In genomic region chr10:102140218-102140617, GRCh38 we compare ENCODE assay signal across 23 cellular contexts. TPM values are rescaled to one million over a fixed set of nuclear protein-coding genes. Genes with fewer than 3 reads are reported as not detected.
A peak's percentile ranks its signal among the peaks of the same experiment; 100 is the strongest.
DNase-seq lines count a peak whose midpoint lies in the region; ATAC-seq and TF ChIP-seq lines count a peak whose summit lies in the region.
"Had no signal": no experiment of that assay in that cellular context is flagged by ENCODE, and none has a peak within 500 bp of the region (broad histone marks: within the 10 kb centered on the region; RNA-seq: fewer than 3 reads in every experiment).

No MANE protein-coding gene starts in this region.

- TSS peak; percentile 6 for BruUV-seq in OCI-LY7 (replicated peaks; lab: Mats Ljungman, UMichigan)

- H3K27ac ChIP-seq in OCI-LY7 (ENCODE audit: low read depth, low read length, poor library complexity, severe bottlenecking), result no peak overlapping the region
- H3K27ac ChIP-seq: A549, SJCRH30 had no signal

- no peak overlapping the region for H3K4me3 ChIP-seq in OCI-LY7 (ENCODE audit: low read depth, low read length, poor library complexity, severe bottlenecking)
- H3K4me3 ChIP-seq: A549, SJCRH30 had no signal

- H3K4me2 ChIP-seq in OCI-LY7 (ENCODE audit: low read length), result no peak overlapping the region
- H3K4me2 ChIP-seq: A549 had no signal

- ATAC-seq in Right ventricle myocardium inferior (no peak), left cardiac atrium (no peak), esophagus mucosa (peak; percentile 23), GM19328 (IDR thresholded peaks at IDR 0.05; ENCODE audit: unreplicated experiment) (no peak)
- ATAC-seq: Panc1 had no signal

- no peaks in the 10 kb centered on the region for H3K9me2 ChIP-seq in OCI-LY7 (ENCODE audit: insufficient read depth, low read length)

- DNase-seq in Right ventricle myocardium inferior (ENCODE audit: missing footprints) (peak; percentile 33), left cardiac atrium (no peak), OCI-LY7 (ENCODE audit: low spot score) (no peak), islet precursor cell (no peak)
- no peak for DNase-seq in activated effector memory CD4-positive, alpha-beta T cell treated with Interleukin-2 at 50 U/mL for 16 hours
- DNase-seq: CD4-positive, CD25-positive, alpha-beta regulatory T cell; EL; GF-D8; GOT3; Karpas-422; MV-4-11; NCI-H1105 treated with DMSO at 0.1 percent for 48 hours; NCI-H2029 treated with DMSO at 0.1 percent for 48 hours; NCI-H2171; NCI-H345; NCI-H524; NCI-H774; NK-92 treated with Interleukin-12 subunit alpha and Interleukin-12 subunit beta, amount 100 ng/mL, for 24 hours; SJCRH30 had no signal

- CTCF ChIA-PET in OCI-LY7 (lab: Charles Lee; ENCODE audit: unreplicated experiment), result no interaction called here

- H3K4me1 ChIP-seq in OCI-LY7 (ENCODE audit: insufficient read depth, low read length, poor library complexity, severe bottlenecking), result peaks cover 12% of the 10 kb centered on the region

- peaks cover 59% of the 10 kb centered on the region for H3K79me2 ChIP-seq in OCI-LY7 (ENCODE audit: insufficient read depth, low read depth, low read length)

- no peak overlapping the region for H2AFZ ChIP-seq in OCI-LY7 (ENCODE audit: low read length)

- H3K36me3 ChIP-seq in OCI-LY7 (ENCODE audit: insufficient read depth, low read length), result peaks cover 98% of the 10 kb centered on the region

- intact Hi-C loops in Right ventricle myocardium inferior (cut with DNase I) (no loop called here), left cardiac atrium (cut with DNase I) (no loop called here), OCI-LY7 (cut with micrococcal nuclease; ENCODE audit: unreplicated experiment) (no loop called here)

- POLR2A ChIA-PET in OCI-LY7 (lab: Charles Lee), result interaction anchor here (1.0 kb wide), 1 partner anchor 38 kb away, joined by 3 read pairs; no protein-coding TSS in a partner anchor

- peaks cover 10% of the 10 kb centered on the region for H4K20me1 ChIP-seq in OCI-LY7 (ENCODE audit: insufficient read depth, low read length)

- no peak for TF ChIP-seq CTCF in OCI-LY7 (conservative IDR thresholded peaks at IDR 0.05; ENCODE audit: low read length)

- H3K9me3 ChIP-seq in OCI-LY7 (ENCODE audit: low read length), result no peaks in the 10 kb centered on the region
- H3K9me3 ChIP-seq: A549, SJCRH30 had no signal

RNA-seq across cellular contexts. Expression of gene PPRC1, which starts 7.4 kb away (rescaled TPM):
- 14.3 TPM for total RNA-seq in Right ventricle myocardium inferior
- total RNA-seq in left cardiac atrium, result 10 to 100 TPM; 11.2 to 29.5 TPM
- 29.8 and 47.1 TPM in 2 replicates for total RNA-seq in OCI-LY7 (2014; rRNA removed; shearing (Covaris generic))
- total RNA-seq in OCI-LY7 (2022), result 70.0 and 77.2 TPM in 2 replicates
- 27.4 TPM for total RNA-seq in esophagus mucosa

RNA-seq across cellular contexts. Expression of gene NOLC1, which starts 12.0 kb away (rescaled TPM):
- 25.8 TPM for total RNA-seq in Right ventricle myocardium inferior
- total RNA-seq in left cardiac atrium, result 10 to 100 TPM; 26.3 to 37.6 TPM
- total RNA-seq in OCI-LY7 (2014; rRNA removed; shearing (Covaris generic)), result 93.5 and 120 TPM in 2 replicates
- total RNA-seq in OCI-LY7 (2022), result 131 and 152 TPM in 2 replicates
- 57.5 TPM for total RNA-seq in esophagus mucosa

RNA-seq across cellular contexts. Expression of gene LDB1, which starts 20.1 kb away (rescaled TPM):
- total RNA-seq in Right ventricle myocardium inferior (56.5 TPM), left cardiac atrium (10 to 100 TPM; 44.3 to 48.6 TPM), OCI-LY7 (2022) (60.9 and 64.8 TPM in 2 replicates), esophagus mucosa (28.9 TPM)
- 50.8 and 58.6 TPM in 2 replicates for total RNA-seq in OCI-LY7 (2014; rRNA removed; shearing (Covaris generic))
